ENCODE assay signal across 8 cellular contexts in genomic region chrX:40094900-40095587, GRCh38. TPM values are rescaled to one million over a fixed set of nuclear protein-coding genes. Genes with fewer than 3 reads are reported as not detected.
DNase-seq lines count a peak whose midpoint lies in the region; ATAC-seq and TF ChIP-seq lines count a peak whose summit lies in the region.

No MANE protein-coding gene starts in this region.

- H3K36me3 ChIP-seq in ascending aorta, result no peaks in the 10 kb centered on the region
- no peaks in the 10 kb centered on the region for H3K36me3 ChIP-seq in right lobe of liver
- no peaks in the 10 kb centered on the region for H3K36me3 ChIP-seq in upper lobe of left lung

- H3K27ac Mint-ChIP-seq in stimulated activated naive CD8-positive, alpha-beta T cell treated with anti-CD3 and anti-CD28 coated beads, Interleukin-15, Interleukin-2, amounts not matched to agents 100 ng/mL and 50 ng/mL, for 24 hours, result peak overlapping the region; percentile 67

- peaks cover 46% of the 10 kb centered on the region for H3K4me1 Mint-ChIP-seq in stimulated activated naive CD8-positive, alpha-beta T cell treated with anti-CD3 and anti-CD28 coated beads, Interleukin-15, Interleukin-2, amounts not matched to agents 100 ng/mL and 50 ng/mL, for 24 hours (ENCODE audit: low read depth)

- H3K27me3 ChIP-seq in ascending aorta (no peaks in the 10 kb centered on the region), right lobe of liver (peaks cover 0 to 4% of the 10 kb centered on the region in 2 donors), upper lobe of left lung (peaks cover 0 to 37% (median 0%) of the 10 kb centered on the region in 4 donors)

- DNase-seq in stimulated activated naive CD8-positive, alpha-beta T cell treated with anti-CD3 and anti-CD28 coated beads, Interleukin-15, Interleukin-2, amounts not matched to agents 100 U/mL and 50 U/mL, for 24 hours, result no peak
- DNase-seq in ascending aorta (ENCODE audit: low spot score in 2 of 2) (no peak), right lobe of liver (peak in 1 of 3 donors; percentile 52), upper lobe of left lung (no peak), G401 (ENCODE audit: low spot score) (no peak), NAMALWA (ENCODE audit: low spot score) (no peak)

- in situ Hi-C loops in G401 (cut with HindIII; ENCODE audit: low sequenced_read_pairs), result no loop called here

- intact Hi-C loops in ascending aorta (cut with DNase I) (loop anchor here (5.0 to 10.0 kb wide), 4 partner anchors 37 to 1290 kb away; partner anchors contain the start of gene MID1IP1), right lobe of liver (cut with DNase I) (loop anchor here in 1 of 2 donors (5.0 kb wide), 1 partner anchor 77 kb away; no protein-coding TSS in a partner anchor)

- TF ChIP-seq CTCF in ascending aorta (IDR thresholded peaks at IDR 0.05) (no peak), right lobe of liver (IDR thresholded peaks at IDR 0.05) (no peak), upper lobe of left lung (IDR thresholded peaks at IDR 0.05) (no peak)

- ATAC-seq in stimulated activated naive CD8-positive, alpha-beta T cell treated with anti-CD3 and anti-CD28 coated beads, Interleukin-15, Interleukin-2, amounts not matched to agents 100 U/mL and 50 U/mL, for 24 hours, result no peak
- ATAC-seq in right lobe of liver (no peak), upper lobe of left lung (ENCODE audit: low FRiP score in 2 of 2) (no peak), GM21447 (IDR thresholded peaks at IDR 0.05; ENCODE audit: unreplicated experiment) (no peak)

- H3K4me1 ChIP-seq in ascending aorta (peaks cover 0 to 6% of the 10 kb centered on the region in 2 donors), right lobe of liver (peaks cover 0 to 19% (median 6%) of the 10 kb centered on the region in 4 donors), upper lobe of left lung (peaks cover 16 to 86% (median 29%) of the 10 kb centered on the region in 4 donors)

- H3K9me3 Mint-ChIP-seq in stimulated activated naive CD8-positive, alpha-beta T cell treated with anti-CD3 and anti-CD28 coated beads, Interleukin-15, Interleukin-2, amounts not matched to agents 100 ng/mL and 50 ng/mL, for 24 hours, result no peaks in the 10 kb centered on the region

- no peaks in the 10 kb centered on the region for H3K9me3 ChIP-seq in ascending aorta
- no peaks in the 10 kb centered on the region for H3K9me3 ChIP-seq in right lobe of liver
- no peaks in the 10 kb centered on the region for H3K9me3 ChIP-seq in upper lobe of left lung

- TF ChIP-seq EP300 in upper lobe of left lung (IDR thresholded peaks at IDR 0.05), result no peak

- H3K4me3 ChIP-seq in ascending aorta (peak overlapping the region; percentile 74 to 92), right lobe of liver (peak overlapping the region; percentile 65 to 74 (median 68)), upper lobe of left lung (peak overlapping the region; percentile 56 to 76 (median 70))

- TF ChIP-seq POLR2A in right lobe of liver (IDR thresholded peaks at IDR 0.05) (no peak), upper lobe of left lung (IDR thresholded peaks at IDR 0.05) (no peak)

- WGBS in right lobe of liver (ENCODE audit: insufficient coverage, low coverage, low lambda C conversion rate, missing lambda C conversion rate), result 8% methylated on average over 20 of the region's 34 CpGs
- WGBS in upper lobe of left lung, 2 donors, result 0 to 6% methylated on average over 2 to 34 of the region's 34 CpGs

- H3K27me3 Mint-ChIP-seq in stimulated activated naive CD8-positive, alpha-beta T cell treated with anti-CD3 and anti-CD28 coated beads, Interleukin-15, Interleukin-2, amounts not matched to agents 100 ng/mL and 50 ng/mL, for 24 hours, result no peaks in the 10 kb centered on the region

- H3K27ac ChIP-seq in ascending aorta, result peak overlapping the region; percentile 87 to 92
- peak overlapping the region; percentile 75 to 90 (median 87) for H3K27ac ChIP-seq in right lobe of liver
- peak overlapping the region; percentile 84 to 96 (median 93) for H3K27ac ChIP-seq in upper lobe of left lung

- peak overlapping the region; percentile 91 for H3K4me3 Mint-ChIP-seq in stimulated activated naive CD8-positive, alpha-beta T cell treated with anti-CD3 and anti-CD28 coated beads, Interleukin-15, Interleukin-2, amounts not matched to agents 100 ng/mL and 50 ng/mL, for 24 hours

- H3K36me3 Mint-ChIP-seq in stimulated activated naive CD8-positive, alpha-beta T cell treated with anti-CD3 and anti-CD28 coated beads, Interleukin-15, Interleukin-2, amounts not matched to agents 100 ng/mL and 50 ng/mL, for 24 hours (ENCODE audit: low read depth), result peaks cover 4% of the 10 kb centered on the region

RNA-seq across cellular contexts. Expression of gene BCOR, which starts 2.7 kb away (rescaled TPM):
- total RNA-seq in ascending aorta, result 26.7 TPM
- 10 to 100 TPM in 4 of 6 experiments, 1 to 10 TPM in 2; 9.4 to 16.6 (median 12.0) TPM for total RNA-seq in right lobe of liver
- total RNA-seq in upper lobe of left lung, result 10 to 100 TPM; 17.5 to 40.8 (median 25.6) TPM
- total RNA-seq in G401 (2014; rRNA removed; shearing (Covaris generic)), result 21.3 and 28.8 TPM in 2 replicates
